10 cellular contexts compared by ENCODE assay signal in the genomic region with DNA sequence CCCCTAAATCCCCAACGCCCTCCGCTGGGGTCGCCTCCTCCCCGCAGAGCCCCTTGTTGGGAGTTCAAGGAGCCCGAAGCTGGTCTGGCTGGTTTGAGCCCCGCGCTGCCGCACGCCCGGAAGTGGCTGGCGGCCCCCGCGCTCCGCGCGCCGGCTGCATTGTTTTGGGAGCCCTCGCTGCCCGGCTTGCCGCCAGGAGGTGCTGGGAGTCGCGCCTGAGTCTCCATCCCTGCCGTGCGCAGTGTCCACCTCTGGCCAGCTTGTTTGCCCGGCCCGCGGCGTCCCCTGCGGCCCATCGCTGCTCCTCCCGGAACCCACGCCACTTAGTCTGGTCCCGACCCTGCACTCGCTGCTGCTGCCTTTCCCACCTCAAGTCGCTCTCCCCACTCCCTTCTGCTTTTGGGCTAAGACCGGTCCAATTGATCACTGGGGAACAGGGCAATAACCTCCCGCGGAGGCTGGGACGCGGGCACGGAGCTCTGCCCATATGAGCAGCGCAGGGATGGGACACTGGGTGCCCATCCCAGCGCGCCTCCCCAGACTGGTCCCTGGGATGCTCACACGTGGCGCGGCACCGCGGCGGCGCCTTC. TPM values are rescaled to one million over a fixed set of nuclear protein-coding genes. Genes with fewer than 3 reads are reported as not detected.
DNase-seq lines count a peak whose midpoint lies in the region; ATAC-seq lines count a peak whose summit lies in the region.
"Had no signal": no experiment of that assay in that cellular context is flagged by ENCODE, and none has a peak within 500 bp of the region (broad histone marks: within the 10 kb centered on the region; RNA-seq: fewer than 3 reads in every experiment).

No MANE protein-coding gene starts in this region.

- no peak overlapping the region for H3K27ac Mint-ChIP-seq in T-helper 1 cell treated with Interleukin-12 subunit alpha and Interleukin-12 subunit beta and Interleukin-4 antibody, amounts not matched to agents 30 μg/mL and 1 μg/mL, for 36 hours
- no peak overlapping the region for H3K27ac Mint-ChIP-seq in activated naive CD8-positive, alpha-beta T cell treated with anti-CD3 and anti-CD28 coated beads for 36 hours

- peak overlapping the region; percentile 64 for H3K4me3 Mint-ChIP-seq in T-helper 1 cell treated with Interleukin-12 subunit alpha and Interleukin-12 subunit beta and Interleukin-4 antibody, amounts not matched to agents 30 μg/mL and 1 μg/mL, for 36 hours
- H3K4me3 Mint-ChIP-seq in activated naive CD8-positive, alpha-beta T cell treated with anti-CD3 and anti-CD28 coated beads for 36 hours: peak overlapping the region; percentile 77

- no peak for DNase-seq in T-helper 1 cell
- DNase-seq in activated naive CD8-positive, alpha-beta T cell treated with anti-CD3 and anti-CD28 coated beads for 36 hours: peak; percentile 70
- DNase-seq in islet precursor cell: peak; percentile 87
- peak; percentile 68 for DNase-seq in stimulated activated naive CD8-positive, alpha-beta T cell treated with anti-CD3 and anti-CD28 coated beads, Interleukin-15, Interleukin-2, amounts not matched to agents 100 U/mL and 50 U/mL, for 24 hours
- DNase-seq: DND-41 had no signal

- ATAC-seq in stimulated activated naive CD8-positive, alpha-beta T cell treated with anti-CD3 and anti-CD28 coated beads, Interleukin-15, Interleukin-2, amounts not matched to agents 100 U/mL and 50 U/mL, for 24 hours: peak; percentile 45
- no peak for ATAC-seq in HG02610 (IDR thresholded peaks at IDR 0.05; ENCODE audit: unreplicated experiment)
- ATAC-seq in GM21447 (IDR thresholded peaks at IDR 0.05; ENCODE audit: unreplicated experiment): no peak
- no peak for ATAC-seq in GM18907 (IDR thresholded peaks at IDR 0.05; ENCODE audit: unreplicated experiment)

- H3K4me1 Mint-ChIP-seq in T-helper 1 cell treated with Interleukin-12 subunit alpha and Interleukin-12 subunit beta and Interleukin-4 antibody, amounts not matched to agents 30 μg/mL and 1 μg/mL, for 36 hours (ENCODE audit: low read depth): peaks cover 15% of the 10 kb centered on the region
- H3K4me1 Mint-ChIP-seq in activated naive CD8-positive, alpha-beta T cell treated with anti-CD3 and anti-CD28 coated beads for 36 hours: peaks cover 34% of the 10 kb centered on the region

- peaks cover 90% of the 10 kb centered on the region for H3K27me3 Mint-ChIP-seq in T-helper 1 cell treated with Interleukin-12 subunit alpha and Interleukin-12 subunit beta and Interleukin-4 antibody, amounts not matched to agents 30 μg/mL and 1 μg/mL, for 36 hours (ENCODE audit: low read depth)
- peaks cover 98% of the 10 kb centered on the region for H3K27me3 Mint-ChIP-seq in activated naive CD8-positive, alpha-beta T cell treated with anti-CD3 and anti-CD28 coated beads for 36 hours

- no peaks in the 10 kb centered on the region for H3K9me3 Mint-ChIP-seq in T-helper 1 cell treated with Interleukin-12 subunit alpha and Interleukin-12 subunit beta and Interleukin-4 antibody, amounts not matched to agents 30 μg/mL and 1 μg/mL, for 36 hours
- no peaks in the 10 kb centered on the region for H3K9me3 Mint-ChIP-seq in activated naive CD8-positive, alpha-beta T cell treated with anti-CD3 and anti-CD28 coated beads for 36 hours

- no peaks in the 10 kb centered on the region for H3K36me3 Mint-ChIP-seq in T-helper 1 cell treated with Interleukin-12 subunit alpha and Interleukin-12 subunit beta and Interleukin-4 antibody, amounts not matched to agents 30 μg/mL and 1 μg/mL, for 36 hours (ENCODE audit: low read depth)
- no peaks in the 10 kb centered on the region for H3K36me3 Mint-ChIP-seq in activated naive CD8-positive, alpha-beta T cell treated with anti-CD3 and anti-CD28 coated beads for 36 hours

RNA-seq across cellular contexts. Expression of a gene that starts 2.2 kb away (rescaled TPM):
- under 1 TPM in 1 of 2 experiments, not detected in 1; 0.14 TPM for total RNA-seq in activated naive CD8-positive, alpha-beta T cell treated with anti-CD3 and anti-CD28 coated beads for 36 hours
- total RNA-seq: T-helper 1 cell treated with Interleukin-12 subunit alpha and Interleukin-12 subunit beta and Interleukin-4 antibody, amounts not matched to agents 30 ng/mL and 1 ng/mL, for 36 hours had no signal

RNA-seq across cellular contexts. Expression of a gene that starts 31.2 kb away (rescaled TPM):
- not detected for total RNA-seq in activated naive CD8-positive, alpha-beta T cell treated with anti-CD3 and anti-CD28 coated beads for 36 hours
- total RNA-seq: T-helper 1 cell treated with Interleukin-12 subunit alpha and Interleukin-12 subunit beta and Interleukin-4 antibody, amounts not matched to agents 30 ng/mL and 1 ng/mL, for 36 hours had no signal

Comparison
In these comparisons a context has a peak if more than half of its experiments do, and no peak if none do; other contexts are left out.
1. DNase-seq: peak in activated naive CD8-positive, alpha-beta T cell treated with anti-CD3 and anti-CD28 coated beads for 36 hours (single experiment), islet precursor cell (single experiment) and stimulated activated naive CD8-positive, alpha-beta T cell treated with anti-CD3 and anti-CD28 coated beads, Interleukin-15, Interleukin-2, amounts not matched to agents 100 U/mL and 50 U/mL, for 24 hours (single experiment); none in T-helper 1 cell (0 of 5).